ENCODE assay signal across 15 cellular contexts in genomic region chr2:974054-974453, GRCh38. TPM values are rescaled to one million over a fixed set of nuclear protein-coding genes. Genes with fewer than 3 reads are reported as not detected.
A peak's percentile ranks its signal among the peaks of the same experiment; 100 is the strongest.
DNase-seq lines count a peak whose midpoint lies in the region; ATAC-seq, FAIRE-seq and TF ChIP-seq lines count a peak whose summit lies in the region.
"Had no signal": no experiment of that assay in that cellular context is flagged by ENCODE, and none has a peak within 500 bp of the region (broad histone marks: within the 10 kb centered on the region; RNA-seq: fewer than 3 reads in every experiment).

No MANE protein-coding gene starts in this region.

- H3K4me1 ChIP-seq in spleen, result peaks cover 9 to 30% (median 15%) of the 10 kb centered on the region in 6 donors

- CTCF ChIA-PET in activated CD8-positive, alpha-beta T cell treated with anti-CD3 and anti-CD28 coated beads for 36 hours (lab: Charles Lee), result interaction anchor here (0.9 to 1.3 kb wide), 3 partner anchors 17 to 24 kb away, joined by 3 to 4 read pairs (median 3); partner anchors contain the start of gene SNTG2

- H3K4me3 ChIP-seq in spleen, result no peak overlapping the region
- H3K4me3 ChIP-seq in lower leg skin (ENCODE audit: low read depth, poor library complexity, severe bottlenecking), result no peak overlapping the region
- H3K4me3 ChIP-seq: lower lobe of right lung, ovary had no signal

- H3K9me3 Mint-ChIP-seq in activated CD8-positive, alpha-beta T cell treated with anti-CD3 and anti-CD28 coated beads for 36 hours, result peaks cover 17% of the 10 kb centered on the region

- FAIRE-seq in frontal cortex (lab: Jason Lieb, UNC), result no peak
- FAIRE-seq: urothelium cell line had no signal

- peak; percentile 54 for ATAC-seq in HG02884 (IDR thresholded peaks at IDR 0.05; ENCODE audit: unreplicated experiment)
- peak; percentile 94 for ATAC-seq in activated CD8-positive, alpha-beta T cell treated with anti-CD3 and anti-CD28 coated beads for 36 hours
- ATAC-seq: lower lobe of right lung had no signal

- intact Hi-C loops in activated CD8-positive, alpha-beta T cell treated with anti-CD3 and anti-CD28 coated beads for 36 hours (cut with micrococcal nuclease), result no loop called here
- intact Hi-C loops in spleen (cut with DNase I; ENCODE audit: low total_unique reads) (no loop called here), lower leg skin (cut with DNase I; ENCODE audit: low total_unique reads) (no loop called here)

- H3K27ac ChIP-seq in spleen, result peak overlapping the region in 3 of 8 donors; percentile 27 to 34 (median 31)
- H3K27ac ChIP-seq: lower lobe of right lung, ovary had no signal

- peaks cover 16% of the 10 kb centered on the region for H3K36me3 Mint-ChIP-seq in activated CD8-positive, alpha-beta T cell treated with anti-CD3 and anti-CD28 coated beads for 36 hours (ENCODE audit: low read depth)

- TF ChIP-seq POLR2A in spleen (IDR thresholded peaks at IDR 0.05), result no peak
- TF ChIP-seq POLR2A in erythroblast (IDR thresholded peaks at IDR 0.05; ENCODE audit: low read length), result no peak
- TF ChIP-seq POLR2A in lower leg skin (IDR thresholded peaks at IDR 0.05), result no peak

- no peak for TF ChIP-seq CTCF in activated CD8-positive, alpha-beta T cell treated with anti-CD3 and anti-CD28 coated beads for 36 hours (IDR thresholded peaks at IDR 0.05)
- no peak for TF ChIP-seq CTCF in spleen (IDR thresholded peaks at IDR 0.05 in 8 of 11, conservative IDR thresholded peaks at IDR 0.05 in 3 of 11)
- no peak for TF ChIP-seq CTCF in lower leg skin (IDR thresholded peaks at IDR 0.05)

- peak overlapping the region; percentile 92 for H3K27ac Mint-ChIP-seq in activated CD8-positive, alpha-beta T cell treated with anti-CD3 and anti-CD28 coated beads for 36 hours

- H3K27me3 ChIP-seq in spleen (replicated peaks in 1 of 7), result no peaks in the 10 kb centered on the region
- H3K27me3 ChIP-seq: ovary had no signal

- peaks cover 0 to 9% (median 3%) of the 10 kb centered on the region in 8 donors for H3K9me3 ChIP-seq in spleen
- H3K9me3 ChIP-seq: lower lobe of right lung, ovary had no signal

- peak overlapping the region; percentile 37 for H3K4me3 Mint-ChIP-seq in activated CD8-positive, alpha-beta T cell treated with anti-CD3 and anti-CD28 coated beads for 36 hours
- H3K4me3 Mint-ChIP-seq: brain had no signal

- H3K4me1 Mint-ChIP-seq in activated CD8-positive, alpha-beta T cell treated with anti-CD3 and anti-CD28 coated beads for 36 hours (ENCODE audit: low read depth), result peaks cover 49% of the 10 kb centered on the region

- H3K36me3 ChIP-seq in spleen, result no peaks in the 10 kb centered on the region
- H3K36me3 ChIP-seq: lower lobe of right lung, ovary had no signal

- WGBS in spleen, 5 donors, result 13 to 23% (median 16%) methylated on average over 6 to 8 of the region's 8 CpGs
- 55 to 56% methylated on average over 8 of the region's 8 CpGs for WGBS in lower leg skin, 2 donors

- no peaks in the 10 kb centered on the region for H3K27me3 Mint-ChIP-seq in activated CD8-positive, alpha-beta T cell treated with anti-CD3 and anti-CD28 coated beads for 36 hours

- POLR2A ChIA-PET in activated CD8-positive, alpha-beta T cell treated with anti-CD3 and anti-CD28 coated beads for 36 hours (lab: Charles Lee), result interaction anchor here (1.1 to 1.4 kb wide), 3 partner anchors 12 to 23 kb away, joined by 3 to 8 read pairs (median 6); partner anchors contain the start of gene SNTG2

- peak; percentile 69 for DNase-seq in activated CD8-positive, alpha-beta memory T cell treated with anti-CD3 and anti-CD28 coated beads, Interleukin-2, amount 50 U/mL, for 48 hours
- no peak for DNase-seq in activated CD8-positive, alpha-beta memory T cell treated with anti-CD3 and anti-CD28 coated beads for 24 hours
- DNase-seq in activated CD8-positive, alpha-beta T cell treated with anti-CD3 and anti-CD28 coated beads for 36 hours, result peak; percentile 80
- peak; percentile 76 for DNase-seq in spleen
- DNase-seq in frontal cortex (ENCODE audit: low spot score in 2 of 2), result no peak
- no peak for DNase-seq in erythroblast (lab: John Stamatoyannopoulos, UW)
- no peak for DNase-seq in lower leg skin (ENCODE audit: low spot score in 2 of 2)
- DNase-seq: hypothalamus, IMR-90, lower lobe of right lung, NCI-H187, ovary had no signal

RNA-seq across cellular contexts. Expression of gene SNTG2, which starts 23.4 kb away (rescaled TPM):
- total RNA-seq in activated CD8-positive, alpha-beta T cell treated with anti-CD3 and anti-CD28 coated beads for 36 hours, result 1 to 10 TPM; 2.5 to 3.2 TPM
- total RNA-seq in spleen (10 to 100 TPM; 12.8 to 59.4 (median 21.6) TPM), frontal cortex (4.5 TPM), lower leg skin (10 to 100 TPM in 2 of 4 donors, 1 to 10 TPM in 2; 1.4 to 15.3 (median 6.3) TPM)
- 10 to 100 TPM in 2 of 3 donors, 1 to 10 TPM in 1; 1.9 to 17.1 (median 12.7) TPM for polyA plus RNA-seq in spleen

Comparison
In these comparisons a context has a peak if more than half of its experiments do, and no peak if none do; other contexts are left out.
1. DNase-seq: peak in activated CD8-positive, alpha-beta memory T cell treated with anti-CD3 and anti-CD28 coated beads, Interleukin-2, amount 50 U/mL, for 48 hours (single experiment), activated CD8-positive, alpha-beta T cell treated with anti-CD3 and anti-CD28 coated beads for 36 hours (single experiment) and spleen (single experiment); none in activated CD8-positive, alpha-beta memory T cell treated with anti-CD3 and anti-CD28 coated beads for 24 hours (single experiment), frontal cortex (0 of 2), erythroblast (0 of 2) and lower leg skin (0 of 2).